ENCODE assay signal across 13 cellular contexts in the genomic region with DNA sequence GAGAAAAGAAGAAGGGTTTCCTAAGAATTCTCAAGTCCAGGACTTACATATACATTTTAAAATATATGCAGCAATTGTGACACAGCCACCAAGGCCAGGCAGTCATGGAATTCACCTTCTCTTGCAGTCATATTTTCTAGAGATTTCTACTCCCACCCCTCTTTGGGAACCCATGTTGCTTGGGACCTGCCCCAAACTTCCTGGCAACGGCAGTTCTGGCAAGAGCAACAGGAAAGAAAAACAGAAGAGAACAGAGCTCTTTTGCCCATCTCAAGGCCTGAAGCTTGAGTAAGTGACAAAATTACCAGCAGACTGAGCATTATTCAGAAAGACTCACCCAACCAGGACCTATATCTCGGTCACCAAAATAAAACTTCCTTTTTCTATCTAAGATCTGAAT.
"Had no signal": no experiment of that assay in that cellular context is flagged by ENCODE, and none has a peak within 500 bp of the region (broad histone marks: within the 10 kb centered on the region; RNA-seq: fewer than 3 reads in every experiment).

No MANE protein-coding gene starts in this region.

- H3K4me3 ChIP-seq: lung, right atrium auricular region, smooth muscle cell had no signal

- H3K4me2 ChIP-seq: smooth muscle cell had no signal

- ATAC-seq: activated T-cell treated with anti-CD3 and anti-CD28 coated beads, Interleukin-2, amount 50 U/mL, for 72 hours; effector memory CD8-positive, alpha-beta T cell; naive thymus-derived CD8-positive, alpha-beta T cell had no signal

- H3K36me3 ChIP-seq: right atrium auricular region had no signal

- H3K27ac Mint-ChIP-seq: activated CD4-positive, alpha-beta memory T cell treated with anti-CD3 and anti-CD28 coated beads for 36 hours; activated T-cell treated with anti-CD3 and anti-CD28 coated beads, Interleukin-2, amount 50 U/mL, for 72 hours; T-helper 1 cell treated with Interleukin-12 subunit alpha and Interleukin-12 subunit beta and Interleukin-4 antibody, amounts not matched to agents 30 μg/mL and 1 μg/mL, for 36 hours; type B pancreatic cell had no signal

- H3K36me3 Mint-ChIP-seq: type B pancreatic cell had no signal

- H3K9me3 Mint-ChIP-seq: activated CD4-positive, alpha-beta memory T cell treated with anti-CD3 and anti-CD28 coated beads for 36 hours; activated T-cell treated with anti-CD3 and anti-CD28 coated beads, Interleukin-2, amount 50 U/mL, for 72 hours; effector memory CD8-positive, alpha-beta T cell; T-helper 1 cell treated with Interleukin-12 subunit alpha and Interleukin-12 subunit beta and Interleukin-4 antibody, amounts not matched to agents 30 μg/mL and 1 μg/mL, for 36 hours; type B pancreatic cell had no signal

- H3K27ac ChIP-seq: right atrium auricular region had no signal

- H3K27me3 ChIP-seq: right atrium auricular region had no signal

- H3K9me3 ChIP-seq: right atrium auricular region had no signal

- H3K4me3 Mint-ChIP-seq: activated CD4-positive, alpha-beta memory T cell treated with anti-CD3 and anti-CD28 coated beads for 36 hours; activated T-cell treated with anti-CD3 and anti-CD28 coated beads, Interleukin-2, amount 50 U/mL, for 72 hours; effector memory CD8-positive, alpha-beta T cell; T-helper 1 cell treated with Interleukin-12 subunit alpha and Interleukin-12 subunit beta and Interleukin-4 antibody, amounts not matched to agents 30 μg/mL and 1 μg/mL, for 36 hours; type B pancreatic cell had no signal

- DNase-seq: activated CD4-positive, alpha-beta memory T cell treated with anti-CD3 and anti-CD28 coated beads for 36 hours; activated CD4-positive, CD25-positive, alpha-beta regulatory T cell treated with anti-CD3 and anti-CD28 coated beads, Interleukin-2, amount 50 U/mL, for 72 hours; activated T-cell treated with anti-CD3 and anti-CD28 coated beads, Interleukin-2, amount 50 U/mL, for 72 hours; central memory CD4-positive, alpha-beta T cell; cortex of kidney; effector memory CD8-positive, alpha-beta T cell; naive thymus-derived CD8-positive, alpha-beta T cell; nucleus accumbens had no signal

- H3K27me3 Mint-ChIP-seq: activated CD4-positive, alpha-beta memory T cell treated with anti-CD3 and anti-CD28 coated beads for 36 hours; effector memory CD8-positive, alpha-beta T cell; naive thymus-derived CD8-positive, alpha-beta T cell; type B pancreatic cell had no signal
